In genomic region chr12:116708826-116709756, GRCh38 we compare ENCODE assay signal across 8 cellular contexts. TPM values are rescaled to one million over a fixed set of nuclear protein-coding genes. Genes with fewer than 3 reads are reported as not detected.
DNase-seq lines count a peak whose midpoint lies in the region; ATAC-seq and TF ChIP-seq lines count a peak whose summit lies in the region.

No MANE protein-coding gene starts in this region.

- peak; percentile 60 for TF ChIP-seq CTCF in GM12875 (IDR thresholded peaks at IDR 0.05; ENCODE audit: borderline replicate concordance, insufficient read depth, low read depth, low read length)

- no peak overlapping the region for H3K4me3 ChIP-seq in GM12875 (ENCODE audit: low read depth, low read length)

- ATAC-seq in SK-N-SH treated with all-trans-retinoic acid at 6 μM for 48 hours, result peak; percentile 95
- peak; percentile 79 for ATAC-seq in left cardiac atrium
- ATAC-seq in sciatic nerve, result peak; percentile 83
- no peak for ATAC-seq in GM21381 (IDR thresholded peaks at IDR 0.05; ENCODE audit: unreplicated experiment)
- ATAC-seq in HG03342 (IDR thresholded peaks at IDR 0.05; ENCODE audit: unreplicated experiment), result no peak

- intact Hi-C loops in left cardiac atrium (cut with DNase I), result loop anchor here (5.0 to 10.0 kb wide), 3 partner anchors 316 to 712 kb away; no protein-coding TSS in a partner anchor
- intact Hi-C loops in sciatic nerve (cut with DNase I), result no loop called here

- peak; percentile 87 for DNase-seq in NCI-H1105 treated with DMSO at 0.1 percent for 48 hours (lab: John Stamatoyannopoulos, UW)
- peak; percentile 15 for DNase-seq in amniotic epithelial cell (ENCODE audit: low read depth)
- peak; percentile 44 for DNase-seq in left cardiac atrium
- peak; percentile 68 for DNase-seq in sciatic nerve (ENCODE audit: low spot score)

TF ChIP-seq in SK-N-SH treated with all-trans-retinoic acid at 6 μM for 48 hours, 23 proteins besides CTCF, POLR2A, EP300 and RAD21:
- no peak for TF ChIP-seq ZNF8 (CRISPR knock-in tag; IDR thresholded peaks at IDR 0.05)
- peak; percentile 43; the same call in 1 of the 2 replicates for TF ChIP-seq TCF4 (CRISPR knock-in tag; IDR thresholded peaks at IDR 0.05; ENCODE audit: borderline replicate concordance)

RNA-seq across cellular contexts. Expression of gene SPRING1, which starts 28.8 kb away (rescaled TPM):
- 10 to 100 TPM; 10.7 to 15.8 TPM for total RNA-seq in left cardiac atrium
- 20.2 TPM for total RNA-seq in sciatic nerve

RNA-seq across cellular contexts. Expression of gene RNFT2, which starts 29.0 kb away (rescaled TPM):
- 1 to 10 TPM; 1.6 to 3.1 TPM for total RNA-seq in left cardiac atrium
- total RNA-seq in sciatic nerve, result 6.6 TPM

Comparison
In these comparisons a context has a peak if more than half of its experiments do, and no peak if none do; other contexts are left out.
1. DNase-seq: peak in every context shown above with its lines; median percentile 87 in NCI-H1105 treated with DMSO at 0.1 percent for 48 hours; 68 in sciatic nerve; 44 in left cardiac atrium; 15 in amniotic epithelial cell.
2. ATAC-seq: peak in SK-N-SH treated with all-trans-retinoic acid at 6 μM for 48 hours (single experiment), left cardiac atrium (2 of 2) and sciatic nerve (single experiment); none in GM21381 (single experiment) and HG03342 (single experiment).